9 cellular contexts compared by ENCODE assay signal in the genomic region with DNA sequence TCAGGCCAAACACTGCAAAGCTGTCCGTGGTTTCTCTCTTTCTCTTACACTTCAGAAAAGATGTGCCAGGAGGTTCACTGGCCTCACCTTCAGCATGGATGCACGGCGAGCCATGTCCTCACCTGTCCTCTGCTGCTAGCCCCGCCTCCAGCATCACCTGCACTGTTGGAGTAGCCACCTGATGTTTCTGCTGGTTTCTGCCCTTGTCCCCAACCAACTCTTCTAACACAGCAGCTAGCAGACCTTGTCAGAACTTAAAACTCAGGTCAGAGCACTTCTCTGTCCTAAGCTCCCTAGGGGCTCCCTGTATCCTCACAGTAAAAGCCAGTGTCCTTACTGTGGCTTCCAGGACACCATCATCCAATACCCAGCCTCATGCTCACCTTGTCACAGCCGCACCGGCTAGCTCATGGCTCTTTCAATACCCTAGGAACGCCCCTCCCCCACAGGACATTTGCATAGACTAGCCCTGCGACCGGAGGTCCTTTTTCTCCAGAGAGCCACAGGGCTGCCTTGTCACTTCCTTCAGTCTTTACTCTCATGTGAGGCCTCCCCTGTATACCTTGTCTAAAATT. TPM values are rescaled to one million over a fixed set of nuclear protein-coding genes. Genes with fewer than 3 reads are reported as not detected.
DNase-seq lines count a peak whose midpoint lies in the region; ATAC-seq and TF ChIP-seq lines count a peak whose summit lies in the region.
"Had no signal": no experiment of that assay in that cellular context is flagged by ENCODE, and none has a peak within 500 bp of the region (broad histone marks: within the 10 kb centered on the region; RNA-seq: fewer than 3 reads in every experiment).

No MANE protein-coding gene starts in this region.

- H3K4me1 Mint-ChIP-seq in T-helper 17 cell = peaks cover 7% of the 10 kb centered on the region

- ATAC-seq in HG03520 (IDR thresholded peaks at IDR 0.05; ENCODE audit: unreplicated experiment) (peak; percentile 60), T-helper 17 cell (no peak)

- H3K27ac Mint-ChIP-seq in T-helper 17 cell = no peak overlapping the region
- H3K27ac Mint-ChIP-seq: nephron had no signal

- no peak overlapping the region for H3K4me3 Mint-ChIP-seq in T-helper 17 cell
- H3K4me3 Mint-ChIP-seq: nephron had no signal

- H3K27me3 Mint-ChIP-seq in T-helper 17 cell = peaks cover 31% of the 10 kb centered on the region

- DNase-seq in GM06990 (ENCODE audit: extremely low read depth, insufficient read length) = peak; percentile 56
- DNase-seq in GM20000 (ENCODE audit: low spot score) = peak; percentile 81
- peak; percentile 49 for DNase-seq in dermis blood vessel endothelial cell
- DNase-seq in cortex of kidney (lab: John Stamatoyannopoulos, UW) = no peak
- no peak for DNase-seq in OCI-M2 (lab: John Stamatoyannopoulos, UW; ENCODE audit: unreplicated experiment)
- DNase-seq in T-helper 17 cell = no peak
- DNase-seq in HCEC 1CT = no peak

- no peaks in the 10 kb centered on the region for H3K9me3 ChIP-seq in T-helper 17 cell (ENCODE audit: control insufficient read depth, low read length, poor library complexity, severe bottlenecking)

- TF ChIP-seq CTCF in GM06990 (IDR thresholded peaks at IDR 0.05; ENCODE audit: insufficient read depth, low read length, poor library complexity, severe bottlenecking) = no peak
- no peak for TF ChIP-seq CTCF in GM20000 (IDR thresholded peaks at IDR 0.05; ENCODE audit: extremely low read depth, missing control alignments)

- H3K36me3 ChIP-seq in GM06990 (ENCODE audit: control insufficient read depth, insufficient read depth, low read length) = no peaks in the 10 kb centered on the region

- H3K36me3 Mint-ChIP-seq in T-helper 17 cell (ENCODE audit: low read depth) = peaks cover 6% of the 10 kb centered on the region

- H3K27me3 ChIP-seq in GM06990 (replicated peaks; ENCODE audit: control insufficient read depth, insufficient read depth, low read length) = no peaks in the 10 kb centered on the region

- H3K4me3 ChIP-seq in GM06990 (replicated peaks; ENCODE audit: low read depth, low read length) = peak overlapping the region; percentile 28; the same call in 1 of the 2 replicates

RNA-seq across cellular contexts. Expression of a gene that starts 15.2 kb away (rescaled TPM):
- total RNA-seq in dermis blood vessel endothelial cell (248 and 276 TPM in 2 replicates), T-helper 17 cell (under 1 TPM; 0.07 to 0.13 TPM)

RNA-seq across cellular contexts. Expression of a gene that starts 52.3 kb away (rescaled TPM):
- not detected in 2 replicates for total RNA-seq in dermis blood vessel endothelial cell
- not detected for total RNA-seq in T-helper 17 cell

Comparison
In these comparisons a context has a peak if more than half of its experiments do, and no peak if none do; other contexts are left out.
1. DNase-seq: peak in GM06990 (single experiment), GM20000 (single experiment) and dermis blood vessel endothelial cell (single experiment); none in cortex of kidney (single experiment), OCI-M2 (single experiment), T-helper 17 cell (0 of 3) and HCEC 1CT (single experiment).
2. RNA of a gene that starts 15.2 kb away (total RNA-seq): 248 to 276 TPM in dermis blood vessel endothelial cell; 0.07 to 0.13 TPM in T-helper 17 cell; every median in the first group is over 100 times any median in the second.